In the genomic region with DNA sequence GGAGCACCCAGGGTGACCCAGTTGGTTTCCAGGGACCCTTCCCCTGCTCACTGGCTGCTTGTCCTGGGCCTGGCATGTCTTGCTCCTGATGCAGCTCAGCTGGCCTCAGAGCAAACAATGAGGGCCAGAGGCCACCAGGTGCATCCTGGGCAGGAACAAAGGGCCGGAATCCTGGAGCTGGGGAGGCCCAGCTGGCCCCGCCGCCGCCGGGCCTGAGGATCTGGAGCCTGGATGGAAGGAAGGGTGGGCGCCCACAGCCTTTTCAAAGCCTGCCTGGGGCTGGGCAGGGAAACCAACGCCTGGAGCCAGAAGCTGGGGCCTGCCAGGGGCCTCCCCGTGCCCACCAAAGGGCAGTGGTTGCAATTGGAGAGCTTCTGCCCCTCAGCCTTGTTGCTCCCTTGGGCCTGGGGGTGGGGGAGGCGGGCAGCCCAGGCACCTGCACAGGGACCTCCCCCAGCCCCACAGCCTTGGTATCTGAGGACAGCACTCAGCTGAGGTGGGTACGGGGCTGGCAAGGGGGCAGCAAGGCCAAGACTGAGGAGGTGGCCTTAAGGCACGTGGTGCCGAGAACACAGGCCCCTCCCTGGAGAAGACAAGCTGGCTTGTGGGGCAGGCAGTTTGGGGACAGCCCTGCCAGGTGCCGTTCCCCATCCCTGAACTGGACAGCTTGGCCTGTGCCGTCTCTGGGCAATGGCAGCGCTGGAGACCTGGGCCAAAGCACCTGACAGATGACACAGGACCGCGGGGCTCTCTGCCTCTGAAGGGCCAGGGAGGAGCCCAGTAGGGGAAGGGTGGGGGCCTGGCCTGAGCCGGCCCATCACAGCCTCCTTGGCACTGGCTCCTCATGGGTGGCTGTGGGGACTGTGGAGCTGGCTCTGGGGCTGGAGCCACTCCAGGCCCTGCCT, we compare ENCODE assay signal across 1 cellular context.
TF ChIP-seq lines count a peak whose summit lies in the region.

No MANE protein-coding gene starts in this region.

TF ChIP-seq in IMR-90, 13 proteins besides CTCF, POLR2A, EP300 and RAD21 (continued from another document):
- TF ChIP-seq, protein P1, sequence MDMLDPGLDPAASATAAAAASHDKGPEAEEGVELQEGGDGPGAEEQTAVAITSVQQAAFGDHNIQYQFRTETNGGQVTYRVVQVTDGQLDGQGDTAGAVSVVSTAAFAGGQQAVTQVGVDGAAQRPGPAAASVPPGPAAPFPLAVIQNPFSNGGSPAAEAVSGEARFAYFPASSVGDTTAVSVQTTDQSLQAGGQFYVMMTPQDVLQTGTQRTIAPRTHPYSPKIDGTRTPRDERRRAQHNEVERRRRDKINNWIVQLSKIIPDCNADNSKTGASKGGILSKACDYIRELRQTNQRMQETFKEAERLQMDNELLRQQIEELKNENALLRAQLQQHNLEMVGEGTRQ (IDR thresholded peaks at IDR 0.05; ENCODE audit: low read depth, low read length), result no peak
- no peak for TF ChIP-seq RFX5 (IDR thresholded peaks at IDR 0.05; ENCODE audit: low read depth, low read length)
- TF ChIP-seq, protein P2, sequence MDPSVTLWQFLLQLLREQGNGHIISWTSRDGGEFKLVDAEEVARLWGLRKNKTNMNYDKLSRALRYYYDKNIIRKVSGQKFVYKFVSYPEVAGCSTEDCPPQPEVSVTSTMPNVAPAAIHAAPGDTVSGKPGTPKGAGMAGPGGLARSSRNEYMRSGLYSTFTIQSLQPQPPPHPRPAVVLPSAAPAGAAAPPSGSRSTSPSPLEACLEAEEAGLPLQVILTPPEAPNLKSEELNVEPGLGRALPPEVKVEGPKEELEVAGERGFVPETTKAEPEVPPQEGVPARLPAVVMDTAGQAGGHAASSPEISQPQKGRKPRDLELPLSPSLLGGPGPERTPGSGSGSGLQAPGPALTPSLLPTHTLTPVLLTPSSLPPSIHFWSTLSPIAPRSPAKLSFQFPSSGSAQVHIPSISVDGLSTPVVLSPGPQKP (IDR thresholded peaks at IDR 0.05; ENCODE audit: borderline replicate concordance, low read depth, low read length), result no peak
- no peak for TF ChIP-seq MAZ (IDR thresholded peaks at IDR 0.05; ENCODE audit: borderline replicate concordance, low read depth, low read length)
- no peak for TF ChIP-seq MXI1 (IDR thresholded peaks at IDR 0.05; ENCODE audit: borderline replicate concordance, low read depth, low read length)
- no peak for TF ChIP-seq RCOR1 (IDR thresholded peaks at IDR 0.05; ENCODE audit: insufficient replicate concordance, low read length)
- no peak for TF ChIP-seq NFE2L2 (IDR thresholded peaks at IDR 0.05; ENCODE audit: low read depth, low read length)
- no peak for TF ChIP-seq FOS (IDR thresholded peaks at IDR 0.05; ENCODE audit: low read depth, low read length)
- TF ChIP-seq CHD1 (IDR thresholded peaks at IDR 0.05; ENCODE audit: low read depth, low read length), result no peak
- no peak for TF ChIP-seq BHLHE40 (IDR thresholded peaks at IDR 0.05; ENCODE audit: low read depth, low read length)
- TF ChIP-seq MAFK (IDR thresholded peaks at IDR 0.05; ENCODE audit: low read depth, low read length), result no peak
- TF ChIP-seq SMC3 (IDR thresholded peaks at IDR 0.05; ENCODE audit: low read depth, low read length), result no peak
